Comparison of ENCODE assay signal across 13 cellular contexts in genomic region chr5:93340881-93341280, GRCh38.
"Had no signal": no experiment of that assay in that cellular context is flagged by ENCODE, and none has a peak within 500 bp of the region (broad histone marks: within the 10 kb centered on the region; RNA-seq: fewer than 3 reads in every experiment).

No MANE protein-coding gene starts in this region.

- H3K9me3 ChIP-seq: thoracic aorta, transverse colon had no signal

- H3K27ac ChIP-seq: heart left ventricle, spleen, thoracic aorta, transverse colon had no signal

- H3K36me3 ChIP-seq: heart left ventricle, spleen, thoracic aorta, transverse colon had no signal

- H3K4me3 ChIP-seq: heart left ventricle, spleen, thoracic aorta, transverse colon had no signal

- H3K4me1 ChIP-seq: heart left ventricle, spleen, transverse colon had no signal

- DNase-seq: effector memory CD4-positive, alpha-beta T cell; foreskin melanocyte; heart left ventricle; hippocampal formation; kidney glomerular epithelial cell; mesendoderm; naive B cell; spleen; stimulated activated CD4-positive, alpha-beta T cell treated with anti-CD3 and anti-CD28 coated beads, Interleukin-15, amount 100 ng/mL, for 24 hours; stimulated activated CD4-positive, alpha-beta T cell treated with anti-CD3 and anti-CD28 coated beads, Interleukin-1b, Interleukin-23, amount 100 ng/mL, for 48 hours; stimulated activated CD4-positive, alpha-beta T cell treated with anti-CD3 and anti-CD28 coated beads, Interleukin-4, amount 100 ng/mL, for 24 hours; transverse colon had no signal

- H3K27me3 ChIP-seq: heart left ventricle, spleen, transverse colon had no signal
